In genomic region chr17:49494399-49494798, GRCh38 we compare ENCODE assay signal across 13 cellular contexts. TPM values are rescaled to one million over a fixed set of nuclear protein-coding genes. Genes with fewer than 3 reads are reported as not detected.
DNase-seq lines count a peak whose midpoint lies in the region; ATAC-seq and TF ChIP-seq lines count a peak whose summit lies in the region.
"Had no signal": no experiment of that assay in that cellular context is flagged by ENCODE, and none has a peak within 500 bp of the region (broad histone marks: within the 10 kb centered on the region; RNA-seq: fewer than 3 reads in every experiment).

No MANE protein-coding gene starts in this region.

- H3K9me3 Mint-ChIP-seq in MCF 10A (ENCODE audit: unreplicated experiment) (no peaks in the 10 kb centered on the region), WTC11 (no peaks in the 10 kb centered on the region)

- H3K4me3 Mint-ChIP-seq in MCF 10A (ENCODE audit: unreplicated experiment): peak overlapping the region; percentile 58
- H3K4me3 Mint-ChIP-seq in WTC11: peak overlapping the region; percentile 71

- H3K79me2 ChIP-seq in mammary epithelial cell (ENCODE audit: insufficient read depth, low read length): peaks cover 5% of the 10 kb centered on the region

- H2AFZ ChIP-seq in mammary epithelial cell (ENCODE audit: low read depth, low read length): no peak overlapping the region

- H3K9me3 ChIP-seq in mammary epithelial cell (replicated peaks; ENCODE audit: insufficient read depth, low read length): no peaks in the 10 kb centered on the region
- H3K9me3 ChIP-seq in iPS-18c (ENCODE audit: control insufficient read depth, insufficient read depth, low read length): no peaks in the 10 kb centered on the region
- H3K9me3 ChIP-seq: HAP-1, ovary, tibial nerve had no signal

- no peak overlapping the region for H3K4me3 ChIP-seq in mammary epithelial cell (replicated peaks in 1 of 3; ENCODE audit: insufficient read depth in 1 of 3, low read depth in 2 of 3, low read length in 3 of 3)
- peak overlapping the region; percentile 53; the same call in 1 of the 2 replicates for H3K4me3 ChIP-seq in iPS-18c (ENCODE audit: insufficient read depth, low read depth, low read length)

- TF ChIP-seq CTCF in MCF 10A (IDR thresholded peaks at IDR 0.05; ENCODE audit: unreplicated experiment) (no peak), mammary epithelial cell (conservative IDR thresholded peaks at IDR 0.05 in 1 of 2, IDR thresholded peaks at IDR 0.05 in 1 of 2; ENCODE audit: extremely low read depth in 1 of 2, insufficient read depth in 1 of 2, low read depth in 1 of 2, low read length in 2 of 2) (no peak), WTC11 (IDR thresholded peaks at IDR 0.05) (no peak)

- intact Hi-C loops in MCF 10A (cut with micrococcal nuclease) (no loop called here), mammary epithelial cell (cut with micrococcal nuclease) (no loop called here)

- in situ Hi-C loops in mammary epithelial cell (cut with MboI; ENCODE audit: low sequenced_read_pairs in 2 of 2): loop anchor here in 1 of 2 donors (10.0 kb wide), 1 partner anchor 60 kb away; no protein-coding TSS in a partner anchor

- no peak overlapping the region for H3K4me2 ChIP-seq in mammary epithelial cell (ENCODE audit: insufficient read depth, low read depth, low read length)

- BruUV-seq in MCF 10A (replicated peaks; lab: Mats Ljungman, UMichigan): no TSS peak
- BruUV-seq in mammary epithelial cell (replicated peaks; lab: Mats Ljungman, UMichigan): no TSS peak

- WGBS in mammary epithelial cell (ENCODE audit: low coverage, missing lambda C conversion rate): 80% methylated on average over 11 of the region's 14 CpGs

- H3K27ac ChIP-seq in mammary epithelial cell (ENCODE audit: insufficient read depth, low read depth, low read length): no peak overlapping the region
- H3K27ac ChIP-seq: ovary had no signal

- CTCF ChIA-PET in MCF 10A (lab: Yijun Ruan, JAX): interaction anchor here (0.7 to 5.5 kb wide), 2 partner anchors 58 to 62 kb away, joined by 4 to 58 read pairs; no protein-coding TSS in a partner anchor
- CTCF ChIA-PET in mammary epithelial cell (lab: Charles Lee; ENCODE audit: low non-redundant PET): no interaction called here
- CTCF ChIA-PET in WTC11 (lab: Charles Lee): interaction anchor here (1.3 to 4.9 kb wide), 3 partner anchors 9 to 16 kb away, joined by 3 to 199 read pairs (median 4); no protein-coding TSS in a partner anchor

- H3K4me1 Mint-ChIP-seq in MCF 10A (ENCODE audit: insufficient read depth, unreplicated experiment) (peaks cover 14% of the 10 kb centered on the region), WTC11 (peaks cover 29% of the 10 kb centered on the region)

- H3K36me3 ChIP-seq in mammary epithelial cell (ENCODE audit: insufficient read depth, low read length): no peaks in the 10 kb centered on the region
- H3K36me3 ChIP-seq: HAP-1, ovary, tibial nerve had no signal

- dilution Hi-C loops in mammary epithelial cell (cut with HindIII; ENCODE audit: low sequenced_read_pairs): no loop called here

- peaks cover 15% of the 10 kb centered on the region for H3K4me1 ChIP-seq in mammary epithelial cell (ENCODE audit: insufficient read depth, low read length)
- H3K4me1 ChIP-seq: HAP-1 had no signal

- H3K9ac ChIP-seq in mammary epithelial cell (ENCODE audit: insufficient read depth, low read length): no peak overlapping the region

- H4K20me1 ChIP-seq in mammary epithelial cell (ENCODE audit: insufficient read depth, low read length): no peaks in the 10 kb centered on the region

- DNase-seq in MCF 10A (ENCODE audit: unreplicated experiment) (no peak), mammary epithelial cell (no peak), WTC11 (ENCODE audit: low spot score) (no peak), Kasumi-1 (lab: John Stamatoyannopoulos, UW) (no peak), NCI-H2107 (lab: John Stamatoyannopoulos, UW) (no peak), NCI-H146 (lab: John Stamatoyannopoulos, UW) (no peak)

- H3K27me3 Mint-ChIP-seq in MCF 10A (ENCODE audit: insufficient read depth, unreplicated experiment) (peaks cover 85% of the 10 kb centered on the region), WTC11 (ENCODE audit: low read depth) (peaks cover 70% of the 10 kb centered on the region)

- ATAC-seq in WTC11: no peak
- ATAC-seq in GM21723 (IDR thresholded peaks at IDR 0.05; ENCODE audit: unreplicated experiment): no peak

- no peaks in the 10 kb centered on the region for H3K36me3 Mint-ChIP-seq in MCF 10A (ENCODE audit: insufficient read depth, unreplicated experiment)
- H3K36me3 Mint-ChIP-seq in WTC11: no peaks in the 10 kb centered on the region

- H3K27ac Mint-ChIP-seq in MCF 10A (ENCODE audit: low read depth, unreplicated experiment) (no peak overlapping the region), WTC11 (no peak overlapping the region)

- POLR2A ChIA-PET in MCF 10A (lab: Yijun Ruan, JAX) (interaction anchor here (1.3 kb wide), 1 partner anchor 62 kb away, joined by 5 read pairs; no protein-coding TSS in a partner anchor), WTC11 (lab: Charles Lee) (no interaction called here)

- no peaks in the 10 kb centered on the region for H3K27me3 ChIP-seq in mammary epithelial cell (ENCODE audit: insufficient read depth, low read length)

TF ChIP-seq in WTC11, 78 proteins besides CTCF, POLR2A, EP300 and RAD21:
- TF ChIP-seq ZNF263 (CRISPR knock-in tag; IDR thresholded peaks at IDR 0.05; ENCODE audit: low read depth): no peak
- no peak for TF ChIP-seq ZNF512 (CRISPR knock-in tag; IDR thresholded peaks at IDR 0.05; ENCODE audit: borderline replicate concordance)
- TF ChIP-seq RORB (CRISPR knock-in tag; IDR thresholded peaks at IDR 0.05): no peak
- no peak for TF ChIP-seq ZSCAN18 (CRISPR knock-in tag; IDR thresholded peaks at IDR 0.05)
- no peak for TF ChIP-seq EMX1 (CRISPR knock-in tag; IDR thresholded peaks at IDR 0.05)
- no peak for TF ChIP-seq GTF2I (CRISPR knock-in tag; conservative IDR thresholded peaks at IDR 0.05)
- TF ChIP-seq ERG (CRISPR knock-in tag; IDR thresholded peaks at IDR 0.05): no peak
- TF ChIP-seq TEAD1 (CRISPR knock-in tag; IDR thresholded peaks at IDR 0.05): no peak
- no peak for TF ChIP-seq MLX (CRISPR knock-in tag; IDR thresholded peaks at IDR 0.05)
- no peak for TF ChIP-seq USF1 (CRISPR knock-in tag; IDR thresholded peaks at IDR 0.05)
- no peak for TF ChIP-seq NR1H2 (CRISPR knock-in tag; IDR thresholded peaks at IDR 0.05)
- no peak for TF ChIP-seq ZNF423 (CRISPR knock-in tag; IDR thresholded peaks at IDR 0.05)

RNA-seq across cellular contexts. Expression of gene NGFR, which starts 0.7 kb away (rescaled TPM):
- total RNA-seq in MCF 10A (2022): 0.22 and 0.26 TPM in 2 replicates
- total RNA-seq in mammary epithelial cell: 10 to 100 TPM; 16.3 to 25.5 TPM
- 33.5 TPM for polyA plus RNA-seq in mammary epithelial cell
- 17.4 TPM for polyA minus RNA-seq in mammary epithelial cell
- 11.3 to 12.4 TPM (median 12.1 TPM) in 3 replicates for total RNA-seq in WTC11 (2021)
- total RNA-seq: dermis blood vessel endothelial cell, PC-3 had no signal
